Comparison of ENCODE assay signal across 28 cellular contexts in the genomic region with DNA sequence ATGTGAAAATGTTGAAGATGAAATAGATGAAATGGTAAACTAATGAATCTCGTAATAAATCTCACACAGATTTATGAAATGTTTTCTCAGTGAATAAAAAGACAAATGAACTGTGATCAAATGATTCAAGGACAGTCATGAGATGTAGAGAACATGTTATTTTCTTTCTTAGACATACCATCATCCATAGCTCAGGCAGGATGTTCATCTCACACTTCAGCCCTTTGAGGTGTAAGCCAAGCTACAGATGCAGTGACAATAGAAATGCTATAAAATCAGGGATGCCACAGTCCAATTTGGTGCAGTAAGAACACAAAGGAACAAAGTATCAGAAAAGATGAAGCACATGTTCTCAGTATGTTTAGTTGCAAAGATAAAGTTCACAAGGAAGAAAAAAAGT.
DNase-seq lines count a peak whose midpoint lies in the region; ATAC-seq and TF ChIP-seq lines count a peak whose summit lies in the region.
"Had no signal": no experiment of that assay in that cellular context is flagged by ENCODE, and none has a peak within 500 bp of the region (broad histone marks: within the 10 kb centered on the region; RNA-seq: fewer than 3 reads in every experiment).

No MANE protein-coding gene starts in this region.

- no peak overlapping the region for H3K9ac ChIP-seq in DND-41 (ENCODE audit: low read depth, low read length)
- H3K9ac ChIP-seq in IMR-90 (ENCODE audit: low read depth, low read length) = no peak overlapping the region

- H2AK9ac ChIP-seq in IMR-90 (replicated peaks; ENCODE audit: low read depth, low read length, poor library complexity) = no peak overlapping the region

- ATAC-seq in DND-41 (ENCODE audit: insufficient read depth, low read depth) = peak; percentile 58; the same call in 2 of the 3 replicates
- ATAC-seq in IMR-90 (ENCODE audit: low read depth) = no peak
- ATAC-seq in central memory CD8-positive, alpha-beta T cell (replicated peaks; ENCODE audit: extremely low read depth, poor library complexity, severe bottlenecking) = peak; percentile 32
- ATAC-seq in natural killer cell treated with Interleukin-12 subunit alpha and Interleukin-12 subunit beta and Interleukin-15 and Interleukin-18, amount 100 ng/mL, for 72 hours = peak; percentile 67 to 89
- ATAC-seq in GM19455 (IDR thresholded peaks at IDR 0.05; ENCODE audit: unreplicated experiment) = no peak
- ATAC-seq: GM23338 had no signal

- peaks cover 2% of the 10 kb centered on the region for H3K9me1 ChIP-seq in IMR-90 (ENCODE audit: insufficient read depth, low read length)

- H3K18ac ChIP-seq in IMR-90 (ENCODE audit: low read depth, low read length) = peak overlapping the region; percentile 72

- H2AFZ ChIP-seq in DND-41 (ENCODE audit: low read depth, low read length) (no peak overlapping the region), IMR-90 (replicated peaks; ENCODE audit: low read length, poor library complexity) (no peak overlapping the region)
- H2AFZ ChIP-seq: PC-9 had no signal

- H2BK5ac ChIP-seq in IMR-90 (ENCODE audit: low read depth, low read length, poor library complexity, severe bottlenecking) = peak overlapping the region; percentile 80

- in situ Hi-C loops in IMR-90 (cut with MboI; ENCODE audit: low sequenced_read_pairs) = no loop called here

- peak overlapping the region; percentile 68 for H4K5ac ChIP-seq in IMR-90 (ENCODE audit: low read depth, low read length)

- H2BK15ac ChIP-seq in IMR-90 (ENCODE audit: low read depth, low read length) = peak overlapping the region; percentile 99

- no peak overlapping the region for H3K4me3 ChIP-seq in DND-41 (ENCODE audit: low read depth in 1 of 2, low read length in 2 of 2)
- H3K4me3 ChIP-seq in IMR-90 (ENCODE audit: insufficient read depth, low read depth, low read length) = no peak overlapping the region
- H3K4me3 ChIP-seq: GM23338, HAP-1, PC-9, SJSA1 had no signal

- peak overlapping the region; percentile 93 for H3K4ac ChIP-seq in IMR-90 (ENCODE audit: low read depth, low read length)

- no peaks in the 10 kb centered on the region for H3K79me2 ChIP-seq in DND-41 (ENCODE audit: insufficient read depth, low read length)

- H3K56ac ChIP-seq in IMR-90 (ENCODE audit: extremely low read depth, insufficient read depth, low read length) = no peak overlapping the region

- H3K23ac ChIP-seq in IMR-90 (ENCODE audit: low read depth, low read length) = peak overlapping the region; percentile 99

- POLR2A ChIA-PET in IMR-90 (lab: Charles Lee; ENCODE audit: unreplicated experiment) = no interaction called here

- intact Hi-C loops in IMR-90 (cut with micrococcal nuclease) = loop anchor here (10.0 kb wide), 1 partner anchor 121 kb away; no protein-coding TSS in a partner anchor

- H3K36me3 Mint-ChIP-seq in central memory CD8-positive, alpha-beta T cell (ENCODE audit: insufficient read depth) = no peaks in the 10 kb centered on the region
- H3K36me3 Mint-ChIP-seq in natural killer cell treated with Interleukin-12 subunit alpha and Interleukin-12 subunit beta and Interleukin-15 and Interleukin-18, amount 100 ng/mL, for 72 hours = no peaks in the 10 kb centered on the region
- H3K36me3 Mint-ChIP-seq: CD14-positive monocyte; CD8-positive, alpha-beta memory T cell had no signal

- H3K79me1 ChIP-seq in IMR-90 (ENCODE audit: low read depth in 1 of 2, low read length in 2 of 2) = peaks cover 0 to 9% of the 10 kb centered on the region in 2 experiments; a peak in 1 of 4 replicates

- H3K4me3 Mint-ChIP-seq in central memory CD8-positive, alpha-beta T cell = no peak overlapping the region
- H3K4me3 Mint-ChIP-seq in natural killer cell treated with Interleukin-12 subunit alpha and Interleukin-12 subunit beta and Interleukin-15 and Interleukin-18, amount 100 ng/mL, for 72 hours = peak overlapping the region; percentile 52
- H3K4me3 Mint-ChIP-seq: CD14-positive monocyte; CD8-positive, alpha-beta memory T cell; GM23338 had no signal

- peak overlapping the region; percentile 97 for H2BK20ac ChIP-seq in IMR-90 (ENCODE audit: low read depth, low read length)

- peak overlapping the region; percentile 95 for H3K14ac ChIP-seq in IMR-90 (replicated peaks; ENCODE audit: low read depth, low read length)

- H4K8ac ChIP-seq in IMR-90 (ENCODE audit: low read depth in 2 of 2, low read length in 2 of 2) = peak overlapping the region; percentile 62 to 95

- CTCF ChIA-PET in IMR-90 (lab: Yijun Ruan, JAX) = interaction anchor here (0.6 kb wide), 2 partner anchors 64 to 189 kb away, joined by 3 to 4 read pairs; no protein-coding TSS in a partner anchor

- no peak for DNase-seq in DND-41
- no peak for DNase-seq in IMR-90
- DNase-seq in central memory CD8-positive, alpha-beta T cell (ENCODE audit: low spot score in 2 of 2) = no peak
- DNase-seq in natural killer cell treated with Interleukin-12 subunit alpha and Interleukin-12 subunit beta and Interleukin-15 and Interleukin-18, amount 100 ng/mL, for 72 hours (ENCODE audit: low spot score) = no peak
- DNase-seq in HPDE6-E6E7 (ENCODE audit: extremely low spot score) = no peak
- DNase-seq in LoVo (ENCODE audit: low spot score) = no peak
- no peak for DNase-seq in SW 1271 (lab: John Stamatoyannopoulos, UW)
- DNase-seq: ACHN; BE2C; Calu3; CD8-positive, alpha-beta memory T cell; Karpas-422; NCI-H1105 treated with DMSO at 0.1 percent for 48 hours; NCI-H146; NCI-H1930; NCI-H446; NCI-H524 treated with DMSO at 0.1 percent for 48 hours; NCI-H774; NK-92 treated with Interleukin-12 subunit alpha and Interleukin-12 subunit beta, amount 100 ng/mL, for 24 hours; PC-9; Right ventricle myocardium superior; RPMI8226 had no signal

- no peak for TF ChIP-seq RAD21 in IMR-90 (IDR thresholded peaks at IDR 0.05; ENCODE audit: low read length)

- no CpG with 5 or more reads among the region's 1 CpG for WGBS in IMR-90 (ENCODE audit: extremely low coverage in 2 of 2, insufficient read length in 1 of 2), 2 experiments

- H3K27me3 ChIP-seq in DND-41 (ENCODE audit: insufficient read depth, low read length, poor library complexity) (no peaks in the 10 kb centered on the region), IMR-90 (ENCODE audit: control insufficient read depth, insufficient read depth, low read length) (no peaks in the 10 kb centered on the region)
- H3K27me3 ChIP-seq: BE2C, SJSA1 had no signal

- H3K4me2 ChIP-seq in DND-41 (ENCODE audit: insufficient read depth, low read length) (no peak overlapping the region), IMR-90 (ENCODE audit: low read depth, low read length) (no peak overlapping the region)
- H3K4me2 ChIP-seq: GM23338, PC-9 had no signal

- TF ChIP-seq POLR2A in IMR-90 (IDR thresholded peaks at IDR 0.05; ENCODE audit: low read depth, low read length) = no peak

- TF ChIP-seq CTCF in DND-41 (IDR thresholded peaks at IDR 0.05; ENCODE audit: borderline replicate concordance, extremely low read depth, low read length, poor library complexity, severe bottlenecking) (no peak), IMR-90 (conservative IDR thresholded peaks at IDR 0.05; ENCODE audit: low read depth, low read length) (no peak)

- H4K91ac ChIP-seq in IMR-90 (ENCODE audit: insufficient read depth, low read depth, low read length) = peak overlapping the region; percentile 88; the same call in 1 of the 2 replicates

- peaks cover 14% of the 10 kb centered on the region for H3K4me1 ChIP-seq in DND-41 (ENCODE audit: insufficient read depth, low read length)
- peaks cover 8% of the 10 kb centered on the region for H3K4me1 ChIP-seq in IMR-90 (ENCODE audit: control insufficient read depth, insufficient read depth, low read length)
- H3K4me1 ChIP-seq: HAP-1 had no signal

- H3K36me3 ChIP-seq in DND-41 (ENCODE audit: insufficient read depth, low read length) (no peaks in the 10 kb centered on the region), IMR-90 (ENCODE audit: control insufficient read depth, insufficient read depth, low read length) (no peaks in the 10 kb centered on the region)
- H3K36me3 ChIP-seq: BE2C, HAP-1, SJSA1 had no signal

- peak overlapping the region; percentile 94 for H2AK5ac ChIP-seq in IMR-90 (ENCODE audit: low read depth, low read length)

- BruUV-seq in IMR-90 (replicated peaks; lab: Mats Ljungman, UMichigan) = no TSS peak

- dilution Hi-C loops in IMR-90 (cut with HindIII; ENCODE audit: low sequenced_read_pairs, unreplicated experiment) = no loop called here

- H3K27me3 Mint-ChIP-seq in central memory CD8-positive, alpha-beta T cell = no peaks in the 10 kb centered on the region
- H3K27me3 Mint-ChIP-seq in natural killer cell treated with Interleukin-12 subunit alpha and Interleukin-12 subunit beta and Interleukin-15 and Interleukin-18, amount 100 ng/mL, for 72 hours = no peaks in the 10 kb centered on the region

- peaks cover 15% of the 10 kb centered on the region for H3K4me1 Mint-ChIP-seq in central memory CD8-positive, alpha-beta T cell
- peaks cover 20 to 22% of the 10 kb centered on the region in 2 donors for H3K4me1 Mint-ChIP-seq in natural killer cell treated with Interleukin-12 subunit alpha and Interleukin-12 subunit beta and Interleukin-15 and Interleukin-18, amount 100 ng/mL, for 72 hours (ENCODE audit: low read depth in 2 of 2)
- H3K4me1 Mint-ChIP-seq: CD14-positive monocyte, GM23338 had no signal

- H3K27ac ChIP-seq in DND-41 (ENCODE audit: low read length) = no peak overlapping the region
- H3K27ac ChIP-seq in IMR-90 (ENCODE audit: insufficient read depth, low read length) = peak overlapping the region; percentile 35; the same call in 1 of the 2 replicates
- H3K27ac ChIP-seq: HL-60, PC-9, SJSA1 had no signal

- H4K20me1 ChIP-seq in DND-41 (ENCODE audit: insufficient read depth, low read length) (no peaks in the 10 kb centered on the region), IMR-90 (ENCODE audit: insufficient read depth, low read length) (no peaks in the 10 kb centered on the region)

- no peaks in the 10 kb centered on the region for H3K9me3 ChIP-seq in DND-41 (ENCODE audit: insufficient read depth, low read length, severe bottlenecking)
- H3K9me3 ChIP-seq in IMR-90 (ENCODE audit: control insufficient read depth, insufficient read depth, low read length) = no peaks in the 10 kb centered on the region
- H3K9me3 ChIP-seq: BE2C, HAP-1, SJSA1 had no signal

- H3K27ac Mint-ChIP-seq in central memory CD8-positive, alpha-beta T cell (ENCODE audit: low read depth) = no peak overlapping the region
- peak overlapping the region; percentile 79 for H3K27ac Mint-ChIP-seq in natural killer cell treated with Interleukin-12 subunit alpha and Interleukin-12 subunit beta and Interleukin-15 and Interleukin-18, amount 100 ng/mL, for 72 hours
- H3K27ac Mint-ChIP-seq: CD14-positive monocyte, GM23338 had no signal

- peak overlapping the region; percentile 98 for H2BK120ac ChIP-seq in IMR-90 (ENCODE audit: low read depth, low read length)

- H3K9me3 Mint-ChIP-seq in central memory CD8-positive, alpha-beta T cell = no peaks in the 10 kb centered on the region
- H3K9me3 Mint-ChIP-seq in natural killer cell treated with Interleukin-12 subunit alpha and Interleukin-12 subunit beta and Interleukin-15 and Interleukin-18, amount 100 ng/mL, for 72 hours = no peaks in the 10 kb centered on the region
- H3K9me3 Mint-ChIP-seq: GM23338 had no signal

TF ChIP-seq in IMR-90, 13 proteins besides CTCF, POLR2A, EP300 and RAD21 (continues in another document):
- no peak for TF ChIP-seq CHD1 (IDR thresholded peaks at IDR 0.05; ENCODE audit: low read depth, low read length)
- TF ChIP-seq FOS (IDR thresholded peaks at IDR 0.05; ENCODE audit: low read depth, low read length) = no peak

Comparison
In these comparisons a context has a peak if more than half of its experiments do, and no peak if none do; other contexts are left out.
1. ATAC-seq: peak in DND-41 (single experiment), central memory CD8-positive, alpha-beta T cell (single experiment) and natural killer cell treated with Interleukin-12 subunit alpha and Interleukin-12 subunit beta and Interleukin-15 and Interleukin-18, amount 100 ng/mL, for 72 hours (2 of 2); none in IMR-90 (single experiment) and GM19455 (single experiment).